Comparison of ENCODE assay signal across 18 cellular contexts in the genomic region with DNA sequence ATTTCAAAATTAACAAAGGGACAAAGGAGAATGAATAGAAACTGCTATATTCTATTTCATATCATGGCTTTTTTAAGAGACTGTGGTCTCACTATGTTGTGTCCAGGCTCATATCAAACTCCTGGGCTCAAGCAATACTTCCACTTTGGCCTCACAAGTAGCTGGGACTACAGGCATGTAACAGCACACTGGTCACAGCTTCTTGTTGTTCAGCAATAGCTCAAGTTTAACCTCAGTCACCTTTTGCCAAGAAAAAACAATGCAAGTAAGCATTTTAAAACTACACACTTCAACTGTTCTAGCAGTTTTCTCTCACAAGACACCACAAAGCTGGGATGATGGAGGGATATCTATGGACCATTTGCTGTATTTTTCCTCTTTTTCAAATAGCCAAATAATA.
A peak's percentile ranks its signal among the peaks of the same experiment; 100 is the strongest.
DNase-seq lines count a peak whose midpoint lies in the region; ATAC-seq, FAIRE-seq and TF ChIP-seq lines count a peak whose summit lies in the region.
"Had no signal": no experiment of that assay in that cellular context is flagged by ENCODE, and none has a peak within 500 bp of the region (broad histone marks: within the 10 kb centered on the region; RNA-seq: fewer than 3 reads in every experiment).

No MANE protein-coding gene starts in this region.

- H3K9me2 ChIP-seq in hepatocyte (replicated peaks; ENCODE audit: insufficient read depth): no peaks in the 10 kb centered on the region

- H3K27ac Mint-ChIP-seq in activated T-cell treated with anti-CD3 and anti-CD28 coated beads, Interleukin-2, amount 50 U/mL, for 24 hours: peak overlapping the region; percentile 74
- H3K27ac Mint-ChIP-seq in activated T-helper 17 cell treated with anti-CD3 and anti-CD28 coated beads, Interleukin-2, amount 50 U/mL, for 72 hours: peak overlapping the region; percentile 26
- peak overlapping the region; percentile 92 for H3K27ac Mint-ChIP-seq in natural killer cell treated with Interleukin-12 subunit alpha and Interleukin-12 subunit beta and Interleukin-15 and Interleukin-18, amount 100 ng/mL, for 72 hours

- no peaks in the 10 kb centered on the region for H3K79me2 ChIP-seq in hepatocyte

- no peak for TF ChIP-seq EP300 in tibial nerve (IDR thresholded peaks at IDR 0.05)

- no peaks in the 10 kb centered on the region for H3K36me3 ChIP-seq in tibial nerve
- no peaks in the 10 kb centered on the region for H3K36me3 ChIP-seq in hepatocyte (replicated peaks; ENCODE audit: insufficient read depth, low read depth)

- peak; percentile 31 for FAIRE-seq in GM12891 (lab: Jason Lieb, UNC)
- FAIRE-seq: A204.1, H1 had no signal

- H3K9me3 ChIP-seq in tibial nerve (no peaks in the 10 kb centered on the region), hepatocyte (ENCODE audit: low read depth) (no peaks in the 10 kb centered on the region)

- H3K27ac ChIP-seq in tibial nerve: no peak overlapping the region
- no peak overlapping the region for H3K27ac ChIP-seq in hepatocyte
- H3K27ac ChIP-seq: C4-2B, KMS-11, RWPE1 had no signal

- no peak for ATAC-seq in activated T-cell treated with anti-CD3 and anti-CD28 coated beads, Interleukin-2, amount 50 U/mL, for 4 hours
- ATAC-seq in activated T-helper 17 cell treated with anti-CD3 and anti-CD28 coated beads, Interleukin-2, amount 50 U/mL, for 72 hours (replicated peaks): no peak
- ATAC-seq in natural killer cell treated with Interleukin-12 subunit alpha and Interleukin-12 subunit beta and Interleukin-15 and Interleukin-18, amount 100 ng/mL, for 72 hours: no peak
- ATAC-seq in GM19452 (IDR thresholded peaks at IDR 0.05; ENCODE audit: unreplicated experiment): no peak

- no peaks in the 10 kb centered on the region for H3K27me3 Mint-ChIP-seq in activated T-cell treated with anti-CD3 and anti-CD28 coated beads, Interleukin-2, amount 50 U/mL, for 24 hours
- no peaks in the 10 kb centered on the region for H3K27me3 Mint-ChIP-seq in activated T-cell treated with anti-CD3 and anti-CD28 coated beads, Interleukin-2, amount 50 U/mL, for 4 hours (ENCODE audit: low read depth)
- H3K27me3 Mint-ChIP-seq in activated T-helper 17 cell treated with anti-CD3 and anti-CD28 coated beads, Interleukin-2, amount 50 U/mL, for 72 hours: no peaks in the 10 kb centered on the region
- H3K27me3 Mint-ChIP-seq in natural killer cell treated with Interleukin-12 subunit alpha and Interleukin-12 subunit beta and Interleukin-15 and Interleukin-18, amount 100 ng/mL, for 72 hours: no peaks in the 10 kb centered on the region

- H3K4me3 ChIP-seq in tibial nerve (no peak overlapping the region), hepatocyte (no peak overlapping the region)

- peaks cover 8% of the 10 kb centered on the region for H3K36me3 Mint-ChIP-seq in activated T-cell treated with anti-CD3 and anti-CD28 coated beads, Interleukin-2, amount 50 U/mL, for 24 hours (ENCODE audit: low read depth)
- peaks cover 10% of the 10 kb centered on the region for H3K36me3 Mint-ChIP-seq in activated T-cell treated with anti-CD3 and anti-CD28 coated beads, Interleukin-2, amount 50 U/mL, for 4 hours (ENCODE audit: insufficient read depth)
- peaks cover 23% of the 10 kb centered on the region for H3K36me3 Mint-ChIP-seq in activated T-helper 17 cell treated with anti-CD3 and anti-CD28 coated beads, Interleukin-2, amount 50 U/mL, for 72 hours (ENCODE audit: low read depth)
- H3K36me3 Mint-ChIP-seq in natural killer cell treated with Interleukin-12 subunit alpha and Interleukin-12 subunit beta and Interleukin-15 and Interleukin-18, amount 100 ng/mL, for 72 hours: peaks cover 5% of the 10 kb centered on the region

- no peak for DNase-seq in activated T-cell treated with anti-CD3 and anti-CD28 coated beads, Interleukin-2, amount 50 U/mL, for 24 hours
- no peak for DNase-seq in activated T-cell treated with anti-CD3 and anti-CD28 coated beads, Interleukin-2, amount 50 U/mL, for 4 hours
- no peak for DNase-seq in GM12891 (ENCODE audit: insufficient read length, low spot score)
- no peak for DNase-seq in natural killer cell treated with Interleukin-12 subunit alpha and Interleukin-12 subunit beta and Interleukin-15 and Interleukin-18, amount 100 ng/mL, for 72 hours (ENCODE audit: low spot score)
- no peak for DNase-seq in tibial nerve (ENCODE audit: low spot score in 2 of 2)
- DNase-seq in hepatocyte (ENCODE audit: low spot score): no peak
- DNase-seq: DMS53, NCI-H1436, NCI-H2029, NCI-H2171 treated with DMSO at 0.1 percent for 48 hours, NCI-H774 had no signal

- H2AFZ ChIP-seq in hepatocyte: no peak overlapping the region

- H3K4me1 Mint-ChIP-seq in activated T-cell treated with anti-CD3 and anti-CD28 coated beads, Interleukin-2, amount 50 U/mL, for 24 hours (ENCODE audit: low read depth): peaks cover 94% of the 10 kb centered on the region
- H3K4me1 Mint-ChIP-seq in activated T-cell treated with anti-CD3 and anti-CD28 coated beads, Interleukin-2, amount 50 U/mL, for 4 hours (ENCODE audit: low read depth): peaks cover 96% of the 10 kb centered on the region
- peaks cover 59% of the 10 kb centered on the region for H3K4me1 Mint-ChIP-seq in activated T-helper 17 cell treated with anti-CD3 and anti-CD28 coated beads, Interleukin-2, amount 50 U/mL, for 72 hours
- peaks cover 76 to 84% of the 10 kb centered on the region in 2 donors for H3K4me1 Mint-ChIP-seq in natural killer cell treated with Interleukin-12 subunit alpha and Interleukin-12 subunit beta and Interleukin-15 and Interleukin-18, amount 100 ng/mL, for 72 hours (ENCODE audit: low read depth in 2 of 2)

- no peak overlapping the region for H3K4me3 Mint-ChIP-seq in activated T-cell treated with anti-CD3 and anti-CD28 coated beads, Interleukin-2, amount 50 U/mL, for 24 hours
- no peak overlapping the region for H3K4me3 Mint-ChIP-seq in activated T-cell treated with anti-CD3 and anti-CD28 coated beads, Interleukin-2, amount 50 U/mL, for 4 hours
- peak overlapping the region; percentile 19 for H3K4me3 Mint-ChIP-seq in activated T-helper 17 cell treated with anti-CD3 and anti-CD28 coated beads, Interleukin-2, amount 50 U/mL, for 72 hours
- no peak overlapping the region for H3K4me3 Mint-ChIP-seq in natural killer cell treated with Interleukin-12 subunit alpha and Interleukin-12 subunit beta and Interleukin-15 and Interleukin-18, amount 100 ng/mL, for 72 hours

- H4K20me1 ChIP-seq in hepatocyte (ENCODE audit: insufficient read depth, poor library complexity, severe bottlenecking): no peaks in the 10 kb centered on the region

- no peaks in the 10 kb centered on the region for H3K9me3 Mint-ChIP-seq in activated T-cell treated with anti-CD3 and anti-CD28 coated beads, Interleukin-2, amount 50 U/mL, for 24 hours
- H3K9me3 Mint-ChIP-seq in activated T-cell treated with anti-CD3 and anti-CD28 coated beads, Interleukin-2, amount 50 U/mL, for 4 hours: no peaks in the 10 kb centered on the region
- no peaks in the 10 kb centered on the region for H3K9me3 Mint-ChIP-seq in activated T-helper 17 cell treated with anti-CD3 and anti-CD28 coated beads, Interleukin-2, amount 50 U/mL, for 72 hours
- H3K9me3 Mint-ChIP-seq in natural killer cell treated with Interleukin-12 subunit alpha and Interleukin-12 subunit beta and Interleukin-15 and Interleukin-18, amount 100 ng/mL, for 72 hours: no peaks in the 10 kb centered on the region

- no peak for TF ChIP-seq CTCF in tibial nerve (IDR thresholded peaks at IDR 0.05)
- no peak for TF ChIP-seq CTCF in hepatocyte (IDR thresholded peaks at IDR 0.05; ENCODE audit: poor library complexity)

- H3K27me3 ChIP-seq in tibial nerve: no peaks in the 10 kb centered on the region
- H3K27me3 ChIP-seq in hepatocyte: no peaks in the 10 kb centered on the region

- TF ChIP-seq POLR2A in GM12891 (IDR thresholded peaks at IDR 0.05; ENCODE audit: low read depth, low read length) (no peak), tibial nerve (IDR thresholded peaks at IDR 0.05) (no peak)

- H3K4me2 ChIP-seq in hepatocyte: no peak overlapping the region
- H3K4me2 ChIP-seq: KMS-11 had no signal

- peaks cover 0 to 59% (median 15%) of the 10 kb centered on the region in 4 donors for H3K4me1 ChIP-seq in tibial nerve
- H3K4me1 ChIP-seq in hepatocyte (ENCODE audit: insufficient read depth): no peaks in the 10 kb centered on the region

TF ChIP-seq in GM12891, 5 proteins besides CTCF, POLR2A, EP300 and RAD21:
- TF ChIP-seq POLR2AphosphoS5 (IDR thresholded peaks at IDR 0.05; ENCODE audit: low read depth, low read length): no peak

Comparison
In these comparisons a context has a peak if more than half of its experiments do, and no peak if none do; other contexts are left out.
1. H3K27ac Mint-ChIP-seq: peak in every context shown above with its lines; median percentile 92 in natural killer cell treated with Interleukin-12 subunit alpha and Interleukin-12 subunit beta and Interleukin-15 and Interleukin-18, amount 100 ng/mL, for 72 hours; 74 in activated T-cell treated with anti-CD3 and anti-CD28 coated beads, Interleukin-2, amount 50 U/mL, for 24 hours; 26 in activated T-helper 17 cell treated with anti-CD3 and anti-CD28 coated beads, Interleukin-2, amount 50 U/mL, for 72 hours.